Comparison of ENCODE assay signal across 19 cellular contexts in genomic region chr11:68481579-68482240, GRCh38. TPM values are rescaled to one million over a fixed set of nuclear protein-coding genes. Genes with fewer than 3 reads are reported as not detected.
DNase-seq lines count a peak whose midpoint lies in the region; ATAC-seq and TF ChIP-seq lines count a peak whose summit lies in the region.
"Had no signal": no experiment of that assay in that cellular context is flagged by ENCODE, and none has a peak within 500 bp of the region (broad histone marks: within the 10 kb centered on the region; RNA-seq: fewer than 3 reads in every experiment).

No MANE protein-coding gene starts in this region.

- H3K4me3 ChIP-seq in stomach smooth muscle (ENCODE audit: low read length in 2 of 2) = peak overlapping the region; percentile 32 to 59
- H3K4me3 ChIP-seq: heart left ventricle, neural progenitor cell, upper lobe of left lung had no signal

- POLR2A ChIA-PET in WTC11 (lab: Charles Lee) = no interaction called here

- CTCF ChIA-PET in WTC11 (lab: Charles Lee) = no interaction called here

- H3K36me3 ChIP-seq in stomach smooth muscle (ENCODE audit: control insufficient read depth in 2 of 2, insufficient read depth in 2 of 2, low read length in 2 of 2) = peaks cover 0 to 2% of the 10 kb centered on the region in 2 donors
- H3K36me3 ChIP-seq: neural progenitor cell had no signal

- H3K27me3 ChIP-seq in stomach smooth muscle (ENCODE audit: control insufficient read depth in 1 of 2, insufficient read depth in 2 of 2, low read length in 2 of 2) = no peaks in the 10 kb centered on the region
- H3K27me3 ChIP-seq: heart left ventricle, neural progenitor cell, upper lobe of left lung had no signal

- H3K9ac ChIP-seq in stomach smooth muscle (ENCODE audit: low read length in 2 of 2) = no peak overlapping the region
- H3K9ac ChIP-seq: neural progenitor cell had no signal

- H3K9me3 ChIP-seq in stomach smooth muscle (ENCODE audit: control insufficient read depth in 2 of 2, low read length in 2 of 2) = no peaks in the 10 kb centered on the region
- H3K9me3 ChIP-seq: upper lobe of left lung had no signal

- peaks cover 4% of the 10 kb centered on the region for H3K9me3 Mint-ChIP-seq in activated T-cell treated with anti-CD3 and anti-CD28 coated beads, Interleukin-2, amount 50 U/mL, for 24 hours
- no peaks in the 10 kb centered on the region for H3K9me3 Mint-ChIP-seq in activated T-cell treated with anti-CD3 and anti-CD28 coated beads, Interleukin-2, amount 50 U/mL, for 4 hours
- H3K9me3 Mint-ChIP-seq in WTC11 (peaks cover 23% of the 10 kb centered on the region), memory B cell (no peaks in the 10 kb centered on the region)
- H3K9me3 Mint-ChIP-seq: activated T-cell treated with anti-CD3 and anti-CD28 coated beads, Interleukin-2, amount 50 U/mL, for 72 hours had no signal

- no peak for TF ChIP-seq CTCF in WTC11 (IDR thresholded peaks at IDR 0.05)

- ATAC-seq in activated T-cell treated with anti-CD3 and anti-CD28 coated beads, Interleukin-2, amount 50 U/mL, for 4 hours = no peak
- ATAC-seq in WTC11 (no peak), memory B cell (ENCODE audit: low read depth) (no peak), GM21576 (IDR thresholded peaks at IDR 0.05; ENCODE audit: unreplicated experiment) (no peak)
- ATAC-seq: activated T-cell treated with anti-CD3 and anti-CD28 coated beads, Interleukin-2, amount 50 U/mL, for 72 hours had no signal

- H3K27me3 Mint-ChIP-seq in activated T-cell treated with anti-CD3 and anti-CD28 coated beads, Interleukin-2, amount 50 U/mL, for 24 hours = no peaks in the 10 kb centered on the region
- H3K27me3 Mint-ChIP-seq in activated T-cell treated with anti-CD3 and anti-CD28 coated beads, Interleukin-2, amount 50 U/mL, for 4 hours (ENCODE audit: low read depth) = no peaks in the 10 kb centered on the region
- H3K27me3 Mint-ChIP-seq in WTC11 (ENCODE audit: low read depth) = no peaks in the 10 kb centered on the region
- H3K27me3 Mint-ChIP-seq in memory B cell = no peaks in the 10 kb centered on the region
- H3K27me3 Mint-ChIP-seq: activated CD4-positive, alpha-beta memory T cell treated with anti-CD3 and anti-CD28 coated beads, Interleukin-2, amount 10 ng/mL, durations not matched to agents 7 days and 5 days had no signal

- peak overlapping the region; percentile 50 for H3K27ac Mint-ChIP-seq in activated T-cell treated with anti-CD3 and anti-CD28 coated beads, Interleukin-2, amount 50 U/mL, for 24 hours
- H3K27ac Mint-ChIP-seq in WTC11 (0 out of 2 replicates have a peak overlapping the region, but pooled peaks have one; percentile 7), memory B cell (peak overlapping the region; percentile 21)
- H3K27ac Mint-ChIP-seq: activated CD4-positive, alpha-beta memory T cell treated with anti-CD3 and anti-CD28 coated beads, Interleukin-2, amount 10 ng/mL, durations not matched to agents 7 days and 5 days; activated T-cell treated with anti-CD3 and anti-CD28 coated beads, Interleukin-2, amount 50 U/mL, for 72 hours; neural progenitor cell had no signal

- no peak overlapping the region for H3K27ac ChIP-seq in stomach smooth muscle (ENCODE audit: low read length)
- H3K27ac ChIP-seq: VCaP had no signal

- peaks cover 78% of the 10 kb centered on the region for H3K4me1 Mint-ChIP-seq in activated T-cell treated with anti-CD3 and anti-CD28 coated beads, Interleukin-2, amount 50 U/mL, for 24 hours (ENCODE audit: low read depth)
- peaks cover 78% of the 10 kb centered on the region for H3K4me1 Mint-ChIP-seq in activated T-cell treated with anti-CD3 and anti-CD28 coated beads, Interleukin-2, amount 50 U/mL, for 4 hours (ENCODE audit: low read depth)
- peaks cover 19% of the 10 kb centered on the region for H3K4me1 Mint-ChIP-seq in WTC11
- peaks cover 47% of the 10 kb centered on the region for H3K4me1 Mint-ChIP-seq in memory B cell
- H3K4me1 Mint-ChIP-seq: neural progenitor cell had no signal

- H3K4me3 Mint-ChIP-seq in activated T-cell treated with anti-CD3 and anti-CD28 coated beads, Interleukin-2, amount 50 U/mL, for 24 hours = no peak overlapping the region
- no peak overlapping the region for H3K4me3 Mint-ChIP-seq in activated T-cell treated with anti-CD3 and anti-CD28 coated beads, Interleukin-2, amount 50 U/mL, for 4 hours
- H3K4me3 Mint-ChIP-seq in WTC11 (no peak overlapping the region), memory B cell (no peak overlapping the region)
- H3K4me3 Mint-ChIP-seq: activated CD4-positive, alpha-beta memory T cell treated with anti-CD3 and anti-CD28 coated beads, Interleukin-2, amount 10 ng/mL, durations not matched to agents 7 days and 5 days; CD14-positive monocyte; neural progenitor cell had no signal

- H3K36me3 Mint-ChIP-seq in activated T-cell treated with anti-CD3 and anti-CD28 coated beads, Interleukin-2, amount 50 U/mL, for 24 hours (ENCODE audit: low read depth) = peaks cover 60% of the 10 kb centered on the region
- H3K36me3 Mint-ChIP-seq in activated T-cell treated with anti-CD3 and anti-CD28 coated beads, Interleukin-2, amount 50 U/mL, for 4 hours (ENCODE audit: insufficient read depth) = peaks cover 19% of the 10 kb centered on the region
- H3K36me3 Mint-ChIP-seq in WTC11 = peaks cover 33% of the 10 kb centered on the region
- peaks cover 18% of the 10 kb centered on the region for H3K36me3 Mint-ChIP-seq in memory B cell

- H3K4me1 ChIP-seq in stomach smooth muscle (ENCODE audit: control insufficient read depth, insufficient read depth, low read length) = peaks cover 8% of the 10 kb centered on the region
- H3K4me1 ChIP-seq: neural progenitor cell had no signal

- no peak for DNase-seq in activated T-cell treated with anti-CD3 and anti-CD28 coated beads, Interleukin-2, amount 50 U/mL, for 24 hours
- DNase-seq in activated T-cell treated with anti-CD3 and anti-CD28 coated beads, Interleukin-2, amount 50 U/mL, for 4 hours = no peak
- DNase-seq in WTC11 (ENCODE audit: low spot score) (no peak), memory B cell (ENCODE audit: low spot score in 2 of 2) (no peak), anterior cingulate cortex (lab: John Stamatoyannopoulos, UW) (no peak), NCI-H187 treated with DMSO at 0.1 percent for 48 hours (lab: John Stamatoyannopoulos, UW) (no peak)
- DNase-seq: ACHN; activated CD4-positive, alpha-beta memory T cell treated with anti-CD3 and anti-CD28 coated beads, Interleukin-2, amount 10 ng/mL, durations not matched to agents 7 days and 5 days; activated T-cell treated with anti-CD3 and anti-CD28 coated beads, Interleukin-2, amount 50 U/mL, for 72 hours; DMS79; heart left ventricle; mammary epithelial cell; NCI-H226; upper lobe of left lung had no signal

TF ChIP-seq in WTC11, 78 proteins besides CTCF, POLR2A, EP300 and RAD21 (continues in another document):
- TF ChIP-seq PREB (CRISPR knock-in tag; IDR thresholded peaks at IDR 0.05; ENCODE audit: borderline replicate concordance) (no peak), MLX (CRISPR knock-in tag; IDR thresholded peaks at IDR 0.05) (no peak), TEAD4 (CRISPR knock-in tag; IDR thresholded peaks at IDR 0.05) (no peak), IRF2 (CRISPR knock-in tag; IDR thresholded peaks at IDR 0.05; ENCODE audit: borderline replicate concordance, low read depth) (no peak), FOXK1 (CRISPR knock-in tag; IDR thresholded peaks at IDR 0.05) (no peak), CREM (CRISPR knock-in tag; IDR thresholded peaks at IDR 0.05) (no peak), ESRRA (CRISPR knock-in tag; IDR thresholded peaks at IDR 0.05; ENCODE audit: borderline replicate concordance) (no peak), ERG (CRISPR knock-in tag; IDR thresholded peaks at IDR 0.05) (no peak), ZNF416 (CRISPR knock-in tag; IDR thresholded peaks at IDR 0.05) (no peak), TCF7 (CRISPR knock-in tag; IDR thresholded peaks at IDR 0.05; ENCODE audit: low read depth) (no peak), ZNF219 (CRISPR knock-in tag; IDR thresholded peaks at IDR 0.05; ENCODE audit: borderline replicate concordance) (no peak), ZNF138 (CRISPR knock-in tag; conservative IDR thresholded peaks at IDR 0.05) (no peak), CREB1 (CRISPR knock-in tag; IDR thresholded peaks at IDR 0.05) (no peak), ZNF121 (CRISPR knock-in tag; IDR thresholded peaks at IDR 0.05) (no peak)

RNA-seq across cellular contexts. Expression of gene PPP6R3, which starts 21.2 kb away (rescaled TPM):
- total RNA-seq in activated T-cell treated with anti-CD3 and anti-CD28 coated beads, Interleukin-2, amount 50 U/mL, for 4 hours = 100 to 1,000 TPM; 126 to 129 (median 128) TPM
- 124 to 138 TPM (median 132 TPM) in 3 replicates for total RNA-seq in WTC11 (2021)
